ENCODE assay signal across 25 cellular contexts in genomic region chr2:219290381-219291171, GRCh38. TPM values are rescaled to one million over a fixed set of nuclear protein-coding genes. Genes with fewer than 3 reads are reported as not detected.
DNase-seq lines count a peak whose midpoint lies in the region; ATAC-seq, FAIRE-seq and TF ChIP-seq lines count a peak whose summit lies in the region.
"Had no signal": no experiment of that assay in that cellular context is flagged by ENCODE, and none has a peak within 500 bp of the region (broad histone marks: within the 10 kb centered on the region; RNA-seq: fewer than 3 reads in every experiment).

No MANE protein-coding gene starts in this region.

- H3K4me3 ChIP-seq in IMR-90 (ENCODE audit: insufficient read depth, low read depth, low read length) (no peak overlapping the region), mesenchymal stem cell (ENCODE audit: insufficient read depth in 1 of 2, low read depth in 1 of 2, low read length in 2 of 2) (no peak overlapping the region), stomach smooth muscle (ENCODE audit: low read length in 2 of 2) (no peak overlapping the region)
- H3K4me3 ChIP-seq: spleen had no signal

- H3K36me3 ChIP-seq in IMR-90 (ENCODE audit: control insufficient read depth, insufficient read depth, low read length) (peaks cover 10% of the 10 kb centered on the region; the same call in 1 of the 2 replicates), mesenchymal stem cell (ENCODE audit: control insufficient read depth in 1 of 2, insufficient read depth in 2 of 2, low read depth in 1 of 2, low read length in 2 of 2) (peaks cover 4 to 13% of the 10 kb centered on the region in 2 experiments), stomach smooth muscle (ENCODE audit: control insufficient read depth in 2 of 2, insufficient read depth in 2 of 2, low read length in 2 of 2) (peaks cover 0 to 4% of the 10 kb centered on the region in 2 donors)

- H2BK15ac ChIP-seq in IMR-90 (ENCODE audit: low read depth, low read length), result no peak overlapping the region; the same call in 2 of the 3 replicates
- no peak overlapping the region for H2BK15ac ChIP-seq in mesenchymal stem cell (ENCODE audit: low read depth, poor library complexity, severe bottlenecking)

- H2AK5ac ChIP-seq in IMR-90 (ENCODE audit: low read depth, low read length) (peak overlapping the region; percentile 74; the same call in 1 of the 2 replicates), mesenchymal stem cell (ENCODE audit: low read length, severe bottlenecking) (no peak overlapping the region)

- CTCF ChIA-PET in IMR-90 (lab: Yijun Ruan, JAX) (no interaction called here), MCF 10A (lab: Yijun Ruan, JAX) (interaction anchor here (0.6 to 17.4 kb wide), 6 partner anchors 9 to 131 kb away, joined by 3 to 445 read pairs (median 6); partner anchors contain the start of genes CNPPD1, DNAJB2 and SLC23A3)

- peak overlapping the region; percentile 94 for H2AK9ac ChIP-seq in IMR-90 (replicated peaks; ENCODE audit: low read depth, low read length, poor library complexity)

- H3K14ac ChIP-seq in IMR-90 (replicated peaks; ENCODE audit: low read depth, low read length) (no peak overlapping the region), mesenchymal stem cell (ENCODE audit: low read length in 2 of 2) (no peak overlapping the region)

- H3K27me3 ChIP-seq in IMR-90 (ENCODE audit: control insufficient read depth, insufficient read depth, low read length), result no peaks in the 10 kb centered on the region
- no peaks in the 10 kb centered on the region for H3K27me3 ChIP-seq in mesenchymal stem cell (ENCODE audit: control insufficient read depth in 1 of 2, insufficient read depth in 1 of 2, low read length in 2 of 2)
- no peaks in the 10 kb centered on the region for H3K27me3 ChIP-seq in stomach smooth muscle (ENCODE audit: control insufficient read depth in 1 of 2, insufficient read depth in 2 of 2, low read length in 2 of 2)
- H3K27me3 ChIP-seq: spleen had no signal

- H3K9me3 ChIP-seq in IMR-90 (ENCODE audit: control insufficient read depth, insufficient read depth, low read length), result no peaks in the 10 kb centered on the region
- H3K9me3 ChIP-seq in mesenchymal stem cell (ENCODE audit: control insufficient read depth, low read length), result no peaks in the 10 kb centered on the region
- no peaks in the 10 kb centered on the region for H3K9me3 ChIP-seq in stomach smooth muscle (ENCODE audit: control insufficient read depth in 2 of 2, low read length in 2 of 2)
- H3K9me3 ChIP-seq: spleen had no signal

- no peak overlapping the region for H3K4me3 Mint-ChIP-seq in MCF 10A (ENCODE audit: unreplicated experiment)
- H3K4me3 Mint-ChIP-seq: activated CD4-positive, alpha-beta T cell treated with anti-CD3 and anti-CD28 coated beads, Interleukin-2, amount 10 ng/mL, durations not matched to agents 24 days and 14 days; naive thymus-derived CD8-positive, alpha-beta T cell; type B pancreatic cell had no signal

- no TSS peak for BruUV-seq in IMR-90 (replicated peaks; lab: Mats Ljungman, UMichigan)
- BruUV-seq in MCF 10A (replicated peaks; lab: Mats Ljungman, UMichigan), result no TSS peak

- H3K79me1 ChIP-seq in IMR-90 (ENCODE audit: low read depth in 1 of 2, low read length in 2 of 2), result no peaks in the 10 kb centered on the region
- no peaks in the 10 kb centered on the region for H3K79me1 ChIP-seq in mesenchymal stem cell (replicated peaks; ENCODE audit: low read length, poor library complexity, severe bottlenecking)

- DNase-seq in IMR-90 (no peak), MCF 10A (ENCODE audit: unreplicated experiment) (no peak), mesenchymal stem cell (no peak), H54 (ENCODE audit: insufficient read length, low spot score) (no peak), NK-92 (lab: John Stamatoyannopoulos, UW; ENCODE audit: unreplicated experiment) (no peak)
- DNase-seq: activated CD4-positive, alpha-beta T cell treated with anti-CD3 and anti-CD28 coated beads, Interleukin-2, amount 10 ng/mL, durations not matched to agents 24 days and 14 days; activated naive CD4-positive, alpha-beta T cell treated with Interleukin-2 at 50 U/mL for 16 hours; AML-193; cortex of kidney; islet precursor cell; naive thymus-derived CD8-positive, alpha-beta T cell; NCI-H1105 treated with DMSO at 0.1 percent for 48 hours; NCI-H2107; NCI-H510A treated with DMSO at 0.1 percent for 48 hours; SHP77; T-helper 1 cell had no signal

- dilution Hi-C loops in IMR-90 (cut with HindIII; ENCODE audit: low sequenced_read_pairs, unreplicated experiment), result no loop called here

- H3K56ac ChIP-seq in IMR-90 (ENCODE audit: extremely low read depth, insufficient read depth, low read length), result no peak overlapping the region

- TF ChIP-seq CTCF in IMR-90 (conservative IDR thresholded peaks at IDR 0.05; ENCODE audit: low read depth, low read length) (no peak), MCF 10A (IDR thresholded peaks at IDR 0.05; ENCODE audit: unreplicated experiment) (no peak)

- no peak overlapping the region for H3K18ac ChIP-seq in IMR-90 (ENCODE audit: low read depth, low read length)
- H3K18ac ChIP-seq in mesenchymal stem cell (ENCODE audit: low read depth in 1 of 2, low read length in 2 of 2), result peak overlapping the region in 1 of 2 experiments; percentile 11

- H2AFZ ChIP-seq in IMR-90 (replicated peaks; ENCODE audit: low read length, poor library complexity) (peak overlapping the region; percentile 77), mesenchymal stem cell (ENCODE audit: low read depth, low read length) (no peak overlapping the region)

- ATAC-seq in IMR-90 (ENCODE audit: low read depth) (no peak), GM21576 (IDR thresholded peaks at IDR 0.05; ENCODE audit: unreplicated experiment) (no peak), HG02884 (IDR thresholded peaks at IDR 0.05; ENCODE audit: unreplicated experiment) (no peak)
- ATAC-seq: naive thymus-derived CD8-positive, alpha-beta T cell had no signal

- H3K4me1 Mint-ChIP-seq in MCF 10A (ENCODE audit: insufficient read depth, unreplicated experiment), result peaks cover 39% of the 10 kb centered on the region

- H3K27ac ChIP-seq in IMR-90 (ENCODE audit: insufficient read depth, low read length) (no peak overlapping the region), mesenchymal stem cell (ENCODE audit: low read length, poor library complexity, severe bottlenecking) (no peak overlapping the region), stomach smooth muscle (ENCODE audit: low read length) (peak overlapping the region; percentile 66)

- H3K27ac Mint-ChIP-seq in MCF 10A (ENCODE audit: low read depth, unreplicated experiment), result peak overlapping the region; percentile 19
- H3K27ac Mint-ChIP-seq: activated CD4-positive, alpha-beta T cell treated with anti-CD3 and anti-CD28 coated beads, Interleukin-2, amount 10 ng/mL, durations not matched to agents 24 days and 14 days; type B pancreatic cell had no signal

- H4K91ac ChIP-seq in IMR-90 (ENCODE audit: insufficient read depth, low read depth, low read length) (peak overlapping the region; percentile 81; the same call in 1 of the 2 replicates), mesenchymal stem cell (ENCODE audit: low read length) (no peak overlapping the region)

- H3K23ac ChIP-seq in IMR-90 (ENCODE audit: low read depth, low read length) (no peak overlapping the region), mesenchymal stem cell (ENCODE audit: low read length in 2 of 2) (no peak overlapping the region)

- no peak overlapping the region for H2BK5ac ChIP-seq in IMR-90 (ENCODE audit: low read depth, low read length, poor library complexity, severe bottlenecking)
- H2BK5ac ChIP-seq in mesenchymal stem cell (ENCODE audit: low read depth, low read length, poor library complexity, severe bottlenecking), result no peak overlapping the region

- no peak for TF ChIP-seq RAD21 in IMR-90 (IDR thresholded peaks at IDR 0.05; ENCODE audit: low read length)

- H3K9ac ChIP-seq in IMR-90 (ENCODE audit: low read depth, low read length), result no peak overlapping the region
- H3K9ac ChIP-seq in mesenchymal stem cell (ENCODE audit: low read length), result peak overlapping the region; percentile 75
- no peak overlapping the region for H3K9ac ChIP-seq in stomach smooth muscle (ENCODE audit: low read length in 2 of 2)

- 0 out of 2 replicates have a peak overlapping the region, but pooled peaks have one; percentile 32 for H2BK20ac ChIP-seq in IMR-90 (ENCODE audit: low read depth, low read length)

- no peak for FAIRE-seq in H54 (lab: Jason Lieb, UNC)
- FAIRE-seq: HTR-8/SVneo had no signal

- H3K4me2 ChIP-seq in IMR-90 (ENCODE audit: low read depth, low read length) (no peak overlapping the region), mesenchymal stem cell (ENCODE audit: low read length, poor library complexity, severe bottlenecking) (no peak overlapping the region)

- no peaks in the 10 kb centered on the region for H3K27me3 Mint-ChIP-seq in MCF 10A (ENCODE audit: insufficient read depth, unreplicated experiment)
- H3K27me3 Mint-ChIP-seq: activated CD4-positive, alpha-beta T cell treated with anti-CD3 and anti-CD28 coated beads, Interleukin-2, amount 10 ng/mL, durations not matched to agents 24 days and 14 days; naive thymus-derived CD8-positive, alpha-beta T cell had no signal

- H3K4ac ChIP-seq in IMR-90 (ENCODE audit: low read depth, low read length) (peak overlapping the region; percentile 86; the same call in 1 of the 2 replicates), mesenchymal stem cell (ENCODE audit: low read depth in 1 of 2, low read length in 2 of 2) (no peak overlapping the region)

- POLR2A ChIA-PET in IMR-90 (lab: Charles Lee; ENCODE audit: unreplicated experiment) (no interaction called here), MCF 10A (lab: Yijun Ruan, JAX) (interaction anchor here (1.2 to 11.1 kb wide), 4 partner anchors 13 to 114 kb away, joined by 4 to 170 read pairs (median 25); partner anchors contain the start of genes ANKZF1, ATG9A, CNPPD1 and DNAJB2)

- H4K5ac ChIP-seq in IMR-90 (ENCODE audit: low read depth, low read length), result no peak overlapping the region; the same call in 1 of the 2 replicates

- in situ Hi-C loops in IMR-90 (cut with MboI; ENCODE audit: low sequenced_read_pairs), result no loop called here

- H2BK120ac ChIP-seq in IMR-90 (ENCODE audit: low read depth, low read length) (no peak overlapping the region; the same call in 1 of the 2 replicates), mesenchymal stem cell (ENCODE audit: low read depth, low read length) (no peak overlapping the region)

- no peaks in the 10 kb centered on the region for H3K9me3 Mint-ChIP-seq in MCF 10A (ENCODE audit: unreplicated experiment)
- H3K9me3 Mint-ChIP-seq: activated CD4-positive, alpha-beta T cell treated with anti-CD3 and anti-CD28 coated beads, Interleukin-2, amount 10 ng/mL, durations not matched to agents 24 days and 14 days; naive thymus-derived CD8-positive, alpha-beta T cell; type B pancreatic cell had no signal

- 91% methylated on average over 10 of the region's 16 CpGs; no CpG with 5 or more reads in 1 of the 2 experiments for WGBS in IMR-90 (ENCODE audit: extremely low coverage in 2 of 2, insufficient read length in 1 of 2), 2 experiments
- 89% methylated on average over 16 of the region's 16 CpGs for WGBS in mesenchymal stem cell

- peaks cover 11% of the 10 kb centered on the region; the same call in 1 of the 2 replicates for H3K9me1 ChIP-seq in IMR-90 (ENCODE audit: insufficient read depth, low read length)

- peaks cover 9% of the 10 kb centered on the region; the same call in 1 of the 2 replicates for H4K20me1 ChIP-seq in IMR-90 (ENCODE audit: insufficient read depth, low read length)

- intact Hi-C loops in IMR-90 (cut with micrococcal nuclease) (no loop called here), MCF 10A (cut with micrococcal nuclease) (no loop called here)

- H3K4me1 ChIP-seq in IMR-90 (ENCODE audit: control insufficient read depth, insufficient read depth, low read length) (peaks cover 20% of the 10 kb centered on the region), mesenchymal stem cell (ENCODE audit: control insufficient read depth, insufficient read depth, low read depth, low read length) (peaks cover 20% of the 10 kb centered on the region), stomach smooth muscle (ENCODE audit: control insufficient read depth, insufficient read depth, low read length) (peaks cover 27% of the 10 kb centered on the region)

- no peak overlapping the region for H2BK12ac ChIP-seq in mesenchymal stem cell (ENCODE audit: low read length in 2 of 2)

- peaks cover 13% of the 10 kb centered on the region for H3K36me3 Mint-ChIP-seq in MCF 10A (ENCODE audit: insufficient read depth, unreplicated experiment)
- H3K36me3 Mint-ChIP-seq: naive thymus-derived CD8-positive, alpha-beta T cell had no signal

- H4K8ac ChIP-seq in IMR-90 (ENCODE audit: low read depth in 2 of 2, low read length in 2 of 2) (no peak overlapping the region; a peak in 1 of 4 replicates), mesenchymal stem cell (ENCODE audit: low read length) (no peak overlapping the region)

- TF ChIP-seq POLR2A in IMR-90 (IDR thresholded peaks at IDR 0.05; ENCODE audit: low read depth, low read length) (no peak), H54 (IDR thresholded peaks at IDR 0.05; ENCODE audit: low read depth, low read length) (no peak)

RNA-seq across cellular contexts. Expression of gene DNAJB2, which starts 11.4 kb away (rescaled TPM):
- total RNA-seq in IMR-90 (2012; rRNA removed) (30.6 and 43.0 TPM in 2 replicates), MCF 10A (2022) (58.2 and 59.8 TPM in 2 replicates)
- polyA plus RNA-seq in IMR-90 (2012; rRNA removed), result 45.8 and 50.7 TPM in 2 replicates
- 48.2 and 52.0 TPM in 2 replicates for polyA plus RNA-seq in IMR-90 (2012; cell fraction: cytosol; rRNA removed)
- polyA plus RNA-seq in IMR-90 (2012; cell fraction: nucleus; rRNA removed; ENCODE audit: low replicate concordance), result 150 and 169 TPM in 2 replicates
- polyA plus RNA-seq in mesenchymal stem cell (2013, experiment 1 of 2), result 32.5 TPM
- polyA plus RNA-seq in mesenchymal stem cell (2013, experiment 2 of 2), result 34.8 TPM

RNA-seq across cellular contexts. Expression of gene PTPRN, which starts 18.6 kb away (rescaled TPM):
- total RNA-seq in IMR-90 (2012; rRNA removed) (4.4 and 5.2 TPM in 2 replicates), MCF 10A (2022) (not detected in 2 replicates)
- 21.4 and 22.0 TPM in 2 replicates for polyA plus RNA-seq in IMR-90 (2012; rRNA removed)
- 16.3 and 28.2 TPM in 2 replicates for polyA plus RNA-seq in IMR-90 (2012; cell fraction: cytosol; rRNA removed)
- polyA plus RNA-seq in IMR-90 (2012; cell fraction: nucleus; rRNA removed; ENCODE audit: low replicate concordance), result 20.4 and 43.0 TPM in 2 replicates
- 0.36 TPM for polyA plus RNA-seq in mesenchymal stem cell (2013, experiment 1 of 2)
- 0.47 TPM for polyA plus RNA-seq in mesenchymal stem cell (2013, experiment 2 of 2)
- total RNA-seq: activated CD4-positive, alpha-beta T cell treated with anti-CD3 and anti-CD28 coated beads, Interleukin-2, amount 10 ng/mL, durations not matched to agents 24 days and 14 days; lung microvascular endothelial cell; naive thymus-derived CD8-positive, alpha-beta T cell; pulmonary artery endothelial cell; spleen had no signal

RNA-seq across cellular contexts. Expression of gene TUBA4A, which starts 36.9 kb away (rescaled TPM):
- total RNA-seq in IMR-90 (2012; rRNA removed) (21.9 and 26.1 TPM in 2 replicates), MCF 10A (2022) (37.2 and 80.5 TPM in 2 replicates)
- 30.3 and 35.6 TPM in 2 replicates for polyA plus RNA-seq in IMR-90 (2012; rRNA removed)
- polyA plus RNA-seq in IMR-90 (2012; cell fraction: cytosol; rRNA removed), result 19.5 and 39.0 TPM in 2 replicates
- 46.8 and 128 TPM in 2 replicates for polyA plus RNA-seq in IMR-90 (2012; cell fraction: nucleus; rRNA removed; ENCODE audit: low replicate concordance)
- 11.2 TPM for polyA plus RNA-seq in mesenchymal stem cell (2013, experiment 1 of 2)
- polyA plus RNA-seq in mesenchymal stem cell (2013, experiment 2 of 2), result 9.3 TPM

RNA-seq across cellular contexts. Expression of gene TUBA4B, which starts 37.5 kb away (rescaled TPM):
- total RNA-seq in IMR-90 (2012; rRNA removed) (not detected in 2 replicates), MCF 10A (2022) (not detected in 2 replicates)
- not detected in 2 replicates for polyA plus RNA-seq in IMR-90 (2012; rRNA removed)
- not detected in 2 replicates for polyA plus RNA-seq in IMR-90 (2012; cell fraction: cytosol; rRNA removed)
- polyA plus RNA-seq in IMR-90 (2012; cell fraction: nucleus; rRNA removed; ENCODE audit: low replicate concordance), result 0.05 TPM in 1 of 2 replicates, not detected in the other
- not detected for polyA plus RNA-seq in mesenchymal stem cell (2013, experiment 1 of 2)
- polyA plus RNA-seq in mesenchymal stem cell (2013, experiment 2 of 2), result not detected
- total RNA-seq: activated CD4-positive, alpha-beta T cell treated with anti-CD3 and anti-CD28 coated beads, Interleukin-2, amount 10 ng/mL, durations not matched to agents 24 days and 14 days; Daoy; lung microvascular endothelial cell; naive thymus-derived CD8-positive, alpha-beta T cell; pulmonary artery endothelial cell; spleen had no signal
- polyA plus RNA-seq: naive thymus-derived CD8-positive, alpha-beta T cell; spleen had no signal

RNA-seq across cellular contexts. Expression of gene RESP18, which starts 42.0 kb away (rescaled TPM):
- not detected in 2 replicates for total RNA-seq in IMR-90 (2012; rRNA removed)
- not detected in 2 replicates for polyA plus RNA-seq in IMR-90 (2012; rRNA removed)
- not detected in 2 replicates for polyA plus RNA-seq in IMR-90 (2012; cell fraction: cytosol; rRNA removed)
- not detected in 2 replicates for polyA plus RNA-seq in IMR-90 (2012; cell fraction: nucleus; rRNA removed; ENCODE audit: low replicate concordance)
- not detected in 2 replicates for total RNA-seq in MCF 10A (2022)
- not detected for polyA plus RNA-seq in mesenchymal stem cell (2013, experiment 1 of 2)
- polyA plus RNA-seq in mesenchymal stem cell (2013, experiment 2 of 2), result not detected
- total RNA-seq: activated CD4-positive, alpha-beta T cell treated with anti-CD3 and anti-CD28 coated beads, Interleukin-2, amount 10 ng/mL, durations not matched to agents 24 days and 14 days; Daoy; lung microvascular endothelial cell; naive thymus-derived CD8-positive, alpha-beta T cell; pulmonary artery endothelial cell had no signal
- polyA plus RNA-seq: naive thymus-derived CD8-positive, alpha-beta T cell; spleen had no signal
